Comparison of ENCODE assay signal across 8 cellular contexts in the genomic region with DNA sequence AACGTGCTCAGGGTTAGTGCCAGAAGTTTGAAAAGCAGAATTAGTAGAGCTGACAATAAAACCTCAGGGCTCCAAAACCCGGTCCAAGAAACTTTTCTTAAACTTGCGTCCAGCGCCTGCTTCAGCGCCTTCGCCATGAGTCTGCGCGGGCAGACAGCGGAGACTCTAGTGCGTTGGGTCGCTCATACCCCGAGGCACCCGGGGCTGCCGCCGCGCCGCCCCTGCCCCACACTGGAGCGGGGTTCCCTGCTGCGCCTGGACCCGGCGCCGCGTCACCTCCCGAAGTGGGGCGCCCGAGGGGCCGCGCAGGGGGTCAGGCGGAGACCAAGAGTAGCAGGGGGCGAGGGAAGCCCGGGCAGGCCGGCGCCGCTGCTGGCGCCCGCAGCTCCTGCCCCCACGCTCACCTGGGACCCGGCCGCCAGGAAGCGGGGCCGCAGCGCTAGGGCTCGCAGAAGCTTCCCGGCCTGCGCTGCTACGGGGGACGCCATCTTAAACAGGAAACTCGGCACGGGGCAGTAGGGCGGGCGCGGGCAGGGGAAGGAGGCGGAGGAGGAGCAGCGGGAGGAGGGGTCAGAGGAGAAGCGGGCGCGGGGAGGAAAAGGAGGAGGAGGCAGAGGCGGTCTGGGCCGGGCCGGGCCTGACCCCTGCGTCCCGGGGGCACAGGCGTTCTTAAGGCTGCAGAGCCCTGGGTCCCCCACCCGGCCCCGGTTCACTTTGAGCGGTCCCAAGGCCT. TPM values are rescaled to one million over a fixed set of nuclear protein-coding genes. Genes with fewer than 3 reads are reported as not detected.
A peak's percentile ranks its signal among the peaks of the same experiment; 100 is the strongest.
DNase-seq lines count a peak whose midpoint lies in the region; ATAC-seq and TF ChIP-seq lines count a peak whose summit lies in the region.

Gene SUCLG2 (minus strand): TSS at position 514 of the 733 bp plus-strand sequence. CDS start 26 bp downstream, at position 488.

- no peaks in the 10 kb centered on the region for H3K9me3 ChIP-seq in HEK293 (ENCODE audit: control insufficient read depth, insufficient read depth, low read depth, low read length)
- no peaks in the 10 kb centered on the region for H3K9me3 ChIP-seq in right cardiac atrium (ENCODE audit: control insufficient read depth, low read length)
- no peaks in the 10 kb centered on the region for H3K9me3 ChIP-seq in aorta (ENCODE audit: control insufficient read depth, low read length)

- under 1% methylated on average over 66 of the region's 66 CpGs for WGBS in right cardiac atrium
- 0 to 1% methylated on average over 61 to 66 of the region's 66 CpGs for WGBS in aorta, 2 donors

- POLR2A ChIA-PET in HEK293 (lab: Yijun Ruan, JAX) = interaction anchor here (0.6 kb wide), 1 partner anchor 102 kb away, joined by 5 read pairs; no protein-coding TSS in a partner anchor

- DNase-seq in GM10266 (ENCODE audit: extremely low spot score) = peak; percentile 71
- peak; percentile 66 for DNase-seq in MV-4-11 (lab: John Stamatoyannopoulos, UW)
- peak; percentile 5 to 87 (median 66) for DNase-seq in anterior cingulate cortex (lab: John Stamatoyannopoulos, UW)
- peak; percentile 95 to 97 (median 97) for DNase-seq in right cardiac atrium
- DNase-seq in renal cortical epithelial cell (ENCODE audit: low read depth) = peak; percentile 59
- DNase-seq in aorta = peak; percentile 96 to 97

- H3K4me3 ChIP-seq in HEK293 (ENCODE audit: low read depth, low read length) (peak within 1 kb of the TSS; percentile 66), right cardiac atrium (ENCODE audit: low read length) (peak within 1 kb of the TSS; percentile 89), aorta (ENCODE audit: low read length in 2 of 2) (peak within 1 kb of the TSS; percentile 57 to 95)

- ATAC-seq in right cardiac atrium (peak; percentile 99), aorta (ENCODE audit: low FRiP score) (peak; percentile 98)

- H3K27ac ChIP-seq in HEK293 (ENCODE audit: extremely low read depth, low read depth, low read length) (peak within 1 kb of the TSS; percentile 89), right cardiac atrium (ENCODE audit: low read length) (peak within 1 kb of the TSS; percentile 91), aorta (ENCODE audit: low read depth in 1 of 2, low read length in 2 of 2) (peak within 1 kb of the TSS; percentile 43 to 92)

- no peaks in the 10 kb centered on the region for H3K4me1 ChIP-seq in HEK293 (ENCODE audit: control insufficient read depth, insufficient read depth, low read length)
- peaks cover 8% of the 10 kb centered on the region for H3K4me1 ChIP-seq in right cardiac atrium (ENCODE audit: control insufficient read depth, insufficient read depth, low read length)
- H3K4me1 ChIP-seq in aorta (ENCODE audit: control insufficient read depth in 1 of 2, insufficient read depth in 2 of 2, low read length in 2 of 2) = peaks cover 2% of the 10 kb centered on the region in 2 donors

- TF ChIP-seq CTCF in GM10266 (IDR thresholded peaks at IDR 0.05; ENCODE audit: control insufficient read depth, insufficient read depth, low read depth, missing control alignments) = no peak
- no peak for TF ChIP-seq CTCF in HEK293 (tag by site-specific recombination; IDR thresholded peaks at IDR 0.05)

- H3K36me3 ChIP-seq in HEK293 (ENCODE audit: control insufficient read depth in 2 of 2, insufficient read depth in 1 of 2, low read length in 2 of 2) (peaks cover 0 to 3% of the 10 kb centered on the region in 2 experiments; a peak in 1 of 3 replicates), aorta (ENCODE audit: control insufficient read depth in 1 of 2, insufficient read depth in 2 of 2, low read length in 1 of 2) (no peaks in the 10 kb centered on the region)

- no peaks in the 10 kb centered on the region for H3K27me3 ChIP-seq in right cardiac atrium (ENCODE audit: control insufficient read depth, insufficient read depth)
- no peaks in the 10 kb centered on the region for H3K27me3 ChIP-seq in aorta (ENCODE audit: control insufficient read depth in 1 of 2, insufficient read depth in 2 of 2, low read length in 1 of 2)

- intact Hi-C loops in T-helper 2 cell treated with Interferon-gamma antibody and Interleukin-4, amounts not matched to agents 100 ng/mL and 5 ng/mL, for 36 hours (cut with micrococcal nuclease) = loop anchor here (1.0 to 10.0 kb wide), 4 partner anchors 31 to 1431 kb away; partner anchors contain the start of genes ARL6IP5 and UBA3
- intact Hi-C loops in right cardiac atrium (cut with DNase I) = no loop called here
- intact Hi-C loops in aorta (cut with DNase I) = no loop called here

- CTCF ChIA-PET in HEK293 (lab: Yijun Ruan, JAX) = no interaction called here

TF ChIP-seq in HEK293, 187 proteins besides CTCF, POLR2A, EP300 and RAD21 (continues in another document):
- TF ChIP-seq, protein P1, sequence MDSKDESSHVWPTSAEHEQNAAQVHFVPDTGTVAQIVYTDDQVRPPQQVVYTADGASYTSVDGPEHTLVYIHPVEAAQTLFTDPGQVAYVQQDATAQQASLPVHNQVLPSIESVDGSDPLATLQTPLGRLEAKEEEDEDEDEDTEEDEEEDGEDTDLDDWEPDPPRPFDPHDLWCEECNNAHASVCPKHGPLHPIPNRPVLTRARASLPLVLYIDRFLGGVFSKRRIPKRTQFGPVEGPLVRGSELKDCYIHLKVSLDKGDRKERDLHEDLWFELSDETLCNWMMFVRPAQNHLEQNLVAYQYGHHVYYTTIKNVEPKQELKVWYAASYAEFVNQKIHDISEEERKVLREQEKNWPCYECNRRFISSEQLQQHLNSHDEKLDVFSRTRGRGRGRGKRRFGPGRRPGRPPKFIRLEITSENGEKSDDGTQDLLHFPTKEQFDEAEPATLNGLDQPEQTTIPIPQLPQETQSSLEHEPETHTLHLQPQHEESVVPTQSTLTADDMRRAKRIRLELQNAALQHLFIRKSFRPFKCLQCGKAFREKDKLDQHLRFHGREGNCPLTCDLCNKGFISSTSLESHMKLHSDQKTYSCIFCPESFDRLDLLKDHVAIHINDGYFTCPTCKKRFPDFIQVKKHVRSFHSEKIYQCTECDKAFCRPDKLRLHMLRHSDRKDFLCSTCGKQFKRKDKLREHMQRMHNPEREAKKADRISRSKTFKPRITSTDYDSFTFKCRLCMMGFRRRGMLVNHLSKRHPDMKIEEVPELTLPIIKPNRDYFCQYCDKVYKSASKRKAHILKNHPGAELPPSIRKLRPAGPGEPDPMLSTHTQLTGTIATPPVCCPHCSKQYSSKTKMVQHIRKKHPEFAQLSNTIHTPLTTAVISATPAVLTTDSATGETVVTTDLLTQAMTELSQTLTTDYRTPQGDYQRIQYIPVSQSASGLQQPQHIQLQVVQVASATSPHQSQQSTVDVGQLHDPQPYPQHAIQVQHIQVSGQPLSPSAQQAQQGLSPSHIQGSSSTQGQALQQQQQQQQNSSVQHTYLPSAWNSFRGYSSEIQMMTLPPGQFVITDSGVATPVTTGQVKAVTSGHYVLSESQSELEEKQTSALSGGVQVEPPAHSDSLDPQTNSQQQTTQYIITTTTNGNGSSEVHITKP (tag by site-specific recombination; IDR thresholded peaks at IDR 0.05) = peak; percentile 26; the same call in 1 of the 2 replicates
- TF ChIP-seq ZNF169 (tag by site-specific recombination; IDR thresholded peaks at IDR 0.05) (no peak), ZNF133 (tag by site-specific recombination; IDR thresholded peaks at IDR 0.05) (no peak), ZNF560 (tag by site-specific recombination; IDR thresholded peaks at IDR 0.05; ENCODE audit: borderline replicate concordance) (no peak), ZNF391 (tag by site-specific recombination; IDR thresholded peaks at IDR 0.05; ENCODE audit: borderline replicate concordance, low read depth) (no peak), ZNF501 (tag by site-specific recombination; IDR thresholded peaks at IDR 0.05) (no peak), WT1 (tag by site-specific recombination; IDR thresholded peaks at IDR 0.05) (0 out of 2 replicates have a peak, but pooled peaks have one; percentile 39), ZNF394 (tag by site-specific recombination; IDR thresholded peaks at IDR 0.05; ENCODE audit: borderline replicate concordance) (peak; percentile 96), ZNF624 (tag by site-specific recombination; IDR thresholded peaks at IDR 0.05) (no peak), ZBTB48 (tag by site-specific recombination; IDR thresholded peaks at IDR 0.05) (peak; percentile 45; the same call in 1 of the 2 replicates), KLF9 (tag by site-specific recombination; IDR thresholded peaks at IDR 0.05; ENCODE audit: low read depth) (0 out of 2 replicates have a peak, but pooled peaks have one; percentile 25), ZNF654 (tag by site-specific recombination; IDR thresholded peaks at IDR 0.05; ENCODE audit: low read depth) (no peak)
- TF ChIP-seq, protein P2, sequence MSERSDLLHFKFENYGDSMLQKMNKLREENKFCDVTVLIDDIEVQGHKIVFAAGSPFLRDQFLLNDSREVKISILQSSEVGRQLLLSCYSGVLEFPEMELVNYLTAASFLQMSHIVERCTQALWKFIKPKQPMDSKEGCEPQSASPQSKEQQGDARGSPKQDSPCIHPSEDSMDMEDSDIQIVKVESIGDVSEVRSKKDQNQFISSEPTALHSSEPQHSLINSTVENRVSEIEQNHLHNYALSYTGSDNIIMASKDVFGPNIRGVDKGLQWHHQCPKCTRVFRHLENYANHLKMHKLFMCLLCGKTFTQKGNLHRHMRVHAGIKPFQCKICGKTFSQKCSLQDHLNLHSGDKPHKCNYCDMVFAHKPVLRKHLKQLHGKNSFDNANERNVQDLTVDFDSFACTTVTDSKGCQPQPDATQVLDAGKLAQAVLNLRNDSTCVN (tag by site-specific recombination; optimal IDR thresholded peaks at IDR 0.05) = peak; percentile 73

RNA-seq across cellular contexts. Expression of gene SUCLG2, which starts in this region (rescaled TPM):
- total RNA-seq in T-helper 2 cell treated with Interferon-gamma antibody and Interleukin-4, amounts not matched to agents 100 ng/mL and 5 ng/mL, for 36 hours = 49.5 and 53.0 TPM in 2 replicates
- total RNA-seq in right cardiac atrium (10 to 100 TPM; 66.3 to 84.8 (median 73.2) TPM), renal cortical epithelial cell (94.1 and 111 TPM in 2 replicates), aorta (10 to 100 TPM; 40.2 to 48.8 TPM)
- polyA plus RNA-seq in right cardiac atrium (50.6 TPM), aorta (10 to 100 TPM; 38.2 to 71.9 TPM)

Comparison
In these comparisons a context has a peak if more than half of its experiments do, and no peak if none do; other contexts are left out.
1. Peak in every context shown above with its lines: DNase-seq, ATAC-seq, H3K4me3 ChIP-seq and H3K27ac ChIP-seq.